In the genomic region with DNA sequence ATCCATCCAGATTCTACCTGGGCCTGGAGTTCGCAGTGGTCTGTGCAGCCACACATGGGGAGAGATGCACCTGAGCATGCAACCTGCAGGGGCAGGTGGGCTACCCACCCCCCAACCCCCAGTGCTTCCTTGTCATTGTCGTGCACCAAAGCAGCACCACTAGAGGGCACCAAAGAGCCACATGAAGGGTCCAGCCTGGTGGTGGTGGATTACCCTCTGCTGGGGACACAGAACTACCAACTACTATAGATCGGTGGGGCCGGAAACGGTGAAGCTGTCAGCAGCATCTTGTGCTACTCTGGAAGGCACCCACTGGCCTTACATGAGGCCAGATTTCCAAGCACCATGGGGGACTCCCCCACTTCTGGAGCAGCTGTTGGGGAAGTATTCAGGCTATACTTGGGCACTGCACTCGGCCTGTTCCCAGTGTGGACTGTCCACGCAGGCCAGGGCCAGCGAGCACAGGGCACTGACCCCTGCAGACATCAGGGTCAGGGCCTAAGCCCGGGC, we compare ENCODE assay signal across 8 cellular contexts.
A peak's percentile ranks its signal among the peaks of the same experiment; 100 is the strongest.
DNase-seq lines count a peak whose midpoint lies in the region; ATAC-seq and TF ChIP-seq lines count a peak whose summit lies in the region.

No MANE protein-coding gene starts in this region.

- CTCF ChIA-PET in RWPE1 (lab: Yijun Ruan, JAX): interaction anchor here (0.6 to 1.5 kb wide), 36 partner anchors 9 to 1156 kb away, joined by 3 to 18 read pairs (median 4); a partner anchor contains a TSS

- H3K9me3 ChIP-seq in MM.1S (replicated peaks; ENCODE audit: insufficient read depth, low read length) (no peaks in the 10 kb centered on the region), neutrophil (no peaks in the 10 kb centered on the region)

- H3K27me3 ChIP-seq in MM.1S (replicated peaks; ENCODE audit: insufficient read depth, low read length) (no peaks in the 10 kb centered on the region), neutrophil (peaks cover 5% of the 10 kb centered on the region)

- peak; percentile 86 for ATAC-seq in GM21723 (IDR thresholded peaks at IDR 0.05; ENCODE audit: unreplicated experiment)

- no peaks in the 10 kb centered on the region for H3K79me2 ChIP-seq in MM.1S (ENCODE audit: low read length)

- no peaks in the 10 kb centered on the region for H3K36me3 ChIP-seq in MM.1S (replicated peaks; ENCODE audit: insufficient read depth, low read length)
- no peaks in the 10 kb centered on the region for H3K36me3 ChIP-seq in neutrophil

- no peaks in the 10 kb centered on the region for H4K20me1 ChIP-seq in MM.1S (ENCODE audit: insufficient read depth, low read length)

- H3F3A ChIP-seq in MM.1S (ENCODE audit: insufficient read depth, low read length): no peaks in the 10 kb centered on the region

- H2AFZ ChIP-seq in MM.1S (ENCODE audit: low read length): no peak overlapping the region

- TF ChIP-seq CTCF in MM.1S (IDR thresholded peaks at IDR 0.05; ENCODE audit: low read length) (peak; percentile 98), RWPE1 (conservative IDR thresholded peaks at IDR 0.05; ENCODE audit: low read depth) (peak; percentile 99), neutrophil (IDR thresholded peaks at IDR 0.05) (peak; percentile 58)

- no peak overlapping the region for H3K4me3 ChIP-seq in MM.1S (ENCODE audit: low read length)
- no peak overlapping the region for H3K4me3 ChIP-seq in neutrophil (ENCODE audit: low read depth in 1 of 2, low read length in 1 of 2)

- no peak overlapping the region for H3K4me2 ChIP-seq in MM.1S (ENCODE audit: low read depth, low read length)

- H3K4me1 ChIP-seq in MM.1S (ENCODE audit: low read length) (no peaks in the 10 kb centered on the region), neutrophil (ENCODE audit: control insufficient read depth in 1 of 2, insufficient read depth in 1 of 2, low read depth in 1 of 2, low read length in 1 of 2) (peaks cover 0 to 6% of the 10 kb centered on the region in 2 experiments)

- H3K27ac ChIP-seq in MM.1S (ENCODE audit: low read length) (no peak overlapping the region), RWPE1 (no peak overlapping the region), neutrophil (no peak overlapping the region), substantia nigra (ENCODE audit: low read depth, low read length, poor library complexity, severe bottlenecking) (no peak overlapping the region)

- DNase-seq in D341Med (ENCODE audit: low spot score) (peak; percentile 91), MM.1S (peak; percentile 87), RWPE1 (ENCODE audit: low spot score) (peak; percentile 97), activated T-helper 1 cell treated with Interleukin-2 at 50 U/mL for 16 hours (ENCODE audit: low read depth) (peak; percentile 54), fibroblast of the conjunctiva (ENCODE audit: low read depth) (peak; percentile 68), substantia nigra (lab: John Stamatoyannopoulos, UW) (peak in 46 of 49 donors; percentile 8 to 83 (median 52))

- no peak overlapping the region for H3K9ac ChIP-seq in MM.1S (ENCODE audit: low read length)

- H3K9me2 ChIP-seq in MM.1S (replicated peaks; ENCODE audit: insufficient read depth, low read length): no peaks in the 10 kb centered on the region

- POLR2A ChIA-PET in RWPE1 (lab: Yijun Ruan, JAX; ENCODE audit: low non-redundant PET): no interaction called here
